ENCODE assay signal across 16 cellular contexts in genomic region chr2:73688494-73688893, GRCh38. TPM values are rescaled to one million over a fixed set of nuclear protein-coding genes. Genes with fewer than 3 reads are reported as not detected.
"Had no signal": no experiment of that assay in that cellular context is flagged by ENCODE, and none has a peak within 500 bp of the region (broad histone marks: within the 10 kb centered on the region; RNA-seq: fewer than 3 reads in every experiment).

No MANE protein-coding gene starts in this region.

RNA-seq across cellular contexts. Expression of gene NAT8, which starts 46.3 kb away (rescaled TPM):
- total RNA-seq: natural killer cell treated with Interleukin-12 subunit alpha and Interleukin-12 subunit beta and Interleukin-15 and Interleukin-18, amount 100 ng/mL, for 72 hours; neural crest cell; omental fat pad; osteocyte; pancreas; posterior vena cava; prostate gland; pulmonary artery endothelial cell; right atrium auricular region; sciatic nerve; smooth muscle cell; suprapubic skin; testis; upper lobe of right lung; urinary bladder had no signal
- polyA plus RNA-seq: smooth muscle cell, thymus, urinary bladder had no signal
